In the genomic region with DNA sequence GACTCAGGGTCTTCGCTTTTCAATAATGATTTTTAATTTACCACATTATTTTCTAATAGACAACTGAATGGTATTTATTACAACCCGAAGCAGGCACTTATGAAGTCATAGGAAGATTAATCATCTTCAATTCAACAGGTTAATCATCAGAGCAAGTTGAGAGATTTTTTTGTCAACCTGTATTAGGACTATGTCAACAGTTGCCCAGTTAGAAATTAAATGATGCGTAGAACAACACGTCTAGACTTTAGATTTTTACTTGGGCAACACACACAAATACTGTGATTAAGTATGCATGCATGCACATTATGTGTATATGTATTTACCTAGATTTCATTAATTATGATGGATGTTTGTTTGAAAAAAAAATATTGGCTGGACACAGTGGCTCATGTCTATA, we compare ENCODE assay signal across 19 cellular contexts.
DNase-seq lines count a peak whose midpoint lies in the region; ATAC-seq and TF ChIP-seq lines count a peak whose summit lies in the region.
"Had no signal": no experiment of that assay in that cellular context is flagged by ENCODE, and none has a peak within 500 bp of the region (broad histone marks: within the 10 kb centered on the region; RNA-seq: fewer than 3 reads in every experiment).

No MANE protein-coding gene starts in this region.

- in situ Hi-C loops in ACHN (cut with HindIII; ENCODE audit: low pct_ligation_motif_present, low pct_unique_long_range_greater_than_20kb, low sequenced_read_pairs) = no loop called here

- TF ChIP-seq CTCF in epithelial cell of esophagus (IDR thresholded peaks at IDR 0.05; ENCODE audit: insufficient read depth, low read depth, low read length, missing control alignments) = no peak
- TF ChIP-seq CTCF in foreskin fibroblast (IDR thresholded peaks at IDR 0.05; ENCODE audit: low read depth, low read length) = no peak

- DNase-seq in NCI-H1417 (lab: John Stamatoyannopoulos, UW) (peak in 2 of 3 experiments; percentile 35 to 77), NCI-H1417 treated with DMSO at 0.1 percent for 48 hours (lab: John Stamatoyannopoulos, UW) (no peak), NCI-H69 (lab: John Stamatoyannopoulos, UW) (peak; percentile 74), epithelial cell of esophagus (ENCODE audit: low read depth) (peak; percentile 62), foreskin fibroblast (no peak), NCI-H1105 treated with DMSO at 0.1 percent for 48 hours (lab: John Stamatoyannopoulos, UW) (no peak), ACHN (no peak)
- DNase-seq: CD8-positive, alpha-beta T cell; HCEC 1CT; Kasumi-1; MM.1S; NCI-H1092 treated with DMSO at 0.1 percent for 48 hours; NCI-H1694 treated with DMSO at 0.1 percent for 48 hours; NCI-H226; NCI-H526; NK-92 treated with Interleukin-12 subunit alpha and Interleukin-12 subunit beta, amount 100 ng/mL, for 24 hours had no signal

- ATAC-seq in GM21390 (IDR thresholded peaks at IDR 0.05; ENCODE audit: unreplicated experiment) = no peak
- ATAC-seq: CD8-positive, alpha-beta T cell; Right ventricle myocardium inferior had no signal

- H3K4me3 ChIP-seq in epithelial cell of esophagus (ENCODE audit: low read length) (no peak overlapping the region), foreskin fibroblast (ENCODE audit: low read depth in 1 of 2, low read length in 2 of 2) (no peak overlapping the region)
- H3K4me3 ChIP-seq: BLaER1 had no signal

Comparison
In these comparisons a context has a peak if more than half of its experiments do, and no peak if none do; other contexts are left out.
1. DNase-seq: peak in NCI-H1417 (2 of 3), NCI-H69 (single experiment) and epithelial cell of esophagus (single experiment); none in NCI-H1417 treated with DMSO at 0.1 percent for 48 hours (single experiment), foreskin fibroblast (0 of 2), NCI-H1105 treated with DMSO at 0.1 percent for 48 hours (single experiment) and ACHN (single experiment).